8 cellular contexts compared by ENCODE assay signal in the genomic region with DNA sequence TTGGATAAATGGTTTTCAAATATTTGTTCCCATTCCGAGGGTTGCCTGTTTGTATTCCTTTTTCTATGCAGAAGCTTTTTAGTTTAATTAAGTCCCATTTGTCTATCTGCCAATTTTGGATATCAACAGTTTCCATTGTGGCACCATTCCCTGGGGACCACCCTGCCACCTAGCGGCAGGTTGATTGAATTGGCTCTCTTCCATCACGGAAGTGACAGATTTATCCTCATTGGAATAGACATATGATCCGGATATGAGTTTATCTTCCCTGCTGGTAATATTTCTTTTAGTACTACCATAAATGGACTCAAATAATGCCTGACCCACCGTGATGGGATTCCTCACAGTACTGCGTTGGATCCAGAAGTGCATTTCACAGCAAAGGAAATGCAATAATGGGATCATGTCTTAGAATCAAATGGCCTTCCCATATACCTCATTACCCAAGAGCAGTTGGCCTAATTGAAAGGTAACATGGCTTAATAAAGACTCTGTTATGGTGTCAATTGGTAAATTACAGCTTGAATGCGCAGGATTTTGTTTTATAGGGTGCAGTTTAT.
DNase-seq lines count a peak whose midpoint lies in the region; ATAC-seq and TF ChIP-seq lines count a peak whose summit lies in the region.

No MANE protein-coding gene starts in this region.

- H3K14ac ChIP-seq in neuronal stem cell (ENCODE audit: low read length): no peak overlapping the region

- H3K23ac ChIP-seq in neuronal stem cell (ENCODE audit: low read depth, low read length, poor library complexity): no peak overlapping the region

- in situ Hi-C loops in HAP-1 (cut with MboI; ENCODE audit: low sequenced_read_pairs): no loop called here

- no peak overlapping the region for H2BK15ac ChIP-seq in neuronal stem cell (ENCODE audit: low read length)

- H3K9ac ChIP-seq in neuronal stem cell (ENCODE audit: low read depth, low read length, poor library complexity): no peak overlapping the region

- no peak overlapping the region for H2BK12ac ChIP-seq in neuronal stem cell (ENCODE audit: low read length)

- H3K4me1 ChIP-seq in HAP-1 (no peaks in the 10 kb centered on the region), neuronal stem cell (ENCODE audit: control insufficient read depth in 2 of 2, insufficient read depth in 1 of 2, low read depth in 1 of 2, low read length in 2 of 2) (no peaks in the 10 kb centered on the region), right atrium auricular region (no peaks in the 10 kb centered on the region)

- WGBS in neuronal stem cell (ENCODE audit: extremely low coverage in 2 of 2, insufficient read length in 2 of 2, insufficient replicate concordance in 1 of 2), 2 donors: no CpG with 5 or more reads among the region's 7 CpGs

- H3K27ac ChIP-seq in neuronal stem cell (replicated peaks; ENCODE audit: low read length) (no peak overlapping the region), right atrium auricular region (no peak overlapping the region)

- no peak overlapping the region for H2AK5ac ChIP-seq in neuronal stem cell (ENCODE audit: low read depth, low read length)

- H3K4me3 ChIP-seq in HAP-1 (no peak overlapping the region), choroid plexus epithelial cell (ENCODE audit: low read depth, low read length) (no peak overlapping the region), neuronal stem cell (ENCODE audit: low read length in 2 of 2) (no peak overlapping the region), right atrium auricular region (no peak overlapping the region)

- no peaks in the 10 kb centered on the region for H3K9me3 ChIP-seq in HAP-1
- H3K9me3 ChIP-seq in neuronal stem cell (replicated peaks in 1 of 2; ENCODE audit: control insufficient read depth in 2 of 2, insufficient read depth in 1 of 2, low read depth in 1 of 2, low read length in 2 of 2): no peaks in the 10 kb centered on the region
- peaks cover 0 to 10% of the 10 kb centered on the region in 2 donors for H3K9me3 ChIP-seq in right atrium auricular region

- no peak overlapping the region for H3K4me2 ChIP-seq in neuronal stem cell (ENCODE audit: insufficient read depth, low read length, poor library complexity, severe bottlenecking)

- no peak overlapping the region for H2BK5ac ChIP-seq in neuronal stem cell (ENCODE audit: low read length)

- no peaks in the 10 kb centered on the region for H3K79me1 ChIP-seq in neuronal stem cell (ENCODE audit: low read depth, low read length)

- DNase-seq in DMS114 treated with DMSO at 0.1 percent for 48 hours (lab: John Stamatoyannopoulos, UW; ENCODE audit: unreplicated experiment) (peak; percentile 3), HAP-1 (ENCODE audit: low spot score in 2 of 2) (peak; percentile 43 to 78), NCI-H526 treated with DMSO at 0.1 percent for 48 hours (lab: John Stamatoyannopoulos, UW) (peak; percentile 29), choroid plexus epithelial cell (ENCODE audit: low read depth) (peak; percentile 72), neuronal stem cell (ENCODE audit: low spot score) (peak; percentile 26), right atrium auricular region (ENCODE audit: low spot score) (no peak)

- no peak overlapping the region for H4K91ac ChIP-seq in neuronal stem cell (ENCODE audit: low read depth, low read length, poor library complexity)

- no peak for ATAC-seq in esophagus mucosa
- ATAC-seq in HG03521 (IDR thresholded peaks at IDR 0.05; ENCODE audit: unreplicated experiment): no peak

- H2AFZ ChIP-seq in neuronal stem cell (ENCODE audit: low read length): no peak overlapping the region

- H4K8ac ChIP-seq in neuronal stem cell (ENCODE audit: low read depth, low read length): no peak overlapping the region

- H3K27me3 ChIP-seq in HAP-1 (ENCODE audit: low read depth) (no peaks in the 10 kb centered on the region), neuronal stem cell (ENCODE audit: control insufficient read depth in 3 of 3, insufficient read depth in 3 of 3, low read depth in 1 of 3, low read length in 3 of 3) (no peaks in the 10 kb centered on the region), right atrium auricular region (no peaks in the 10 kb centered on the region)

- no peak overlapping the region for H3K18ac ChIP-seq in neuronal stem cell (ENCODE audit: low read length)

- peak; percentile 77 for TF ChIP-seq CTCF in choroid plexus epithelial cell (conservative IDR thresholded peaks at IDR 0.05; ENCODE audit: low read depth, low read length)
- TF ChIP-seq CTCF in right atrium auricular region (IDR thresholded peaks at IDR 0.05): peak in 1 of 2 donors; percentile 42

- H3K36me3 ChIP-seq in HAP-1 (replicated peaks) (no peaks in the 10 kb centered on the region), neuronal stem cell (replicated peaks in 1 of 2; ENCODE audit: control insufficient read depth in 2 of 2, insufficient read depth in 2 of 2, low read length in 2 of 2) (no peaks in the 10 kb centered on the region), right atrium auricular region (no peaks in the 10 kb centered on the region)

- no peak overlapping the region for H2BK120ac ChIP-seq in neuronal stem cell (ENCODE audit: low read depth, low read length)

- no peak overlapping the region for H3K4ac ChIP-seq in neuronal stem cell (ENCODE audit: low read length)
